ENCODE assay signal across 8 cellular contexts in the genomic region with DNA sequence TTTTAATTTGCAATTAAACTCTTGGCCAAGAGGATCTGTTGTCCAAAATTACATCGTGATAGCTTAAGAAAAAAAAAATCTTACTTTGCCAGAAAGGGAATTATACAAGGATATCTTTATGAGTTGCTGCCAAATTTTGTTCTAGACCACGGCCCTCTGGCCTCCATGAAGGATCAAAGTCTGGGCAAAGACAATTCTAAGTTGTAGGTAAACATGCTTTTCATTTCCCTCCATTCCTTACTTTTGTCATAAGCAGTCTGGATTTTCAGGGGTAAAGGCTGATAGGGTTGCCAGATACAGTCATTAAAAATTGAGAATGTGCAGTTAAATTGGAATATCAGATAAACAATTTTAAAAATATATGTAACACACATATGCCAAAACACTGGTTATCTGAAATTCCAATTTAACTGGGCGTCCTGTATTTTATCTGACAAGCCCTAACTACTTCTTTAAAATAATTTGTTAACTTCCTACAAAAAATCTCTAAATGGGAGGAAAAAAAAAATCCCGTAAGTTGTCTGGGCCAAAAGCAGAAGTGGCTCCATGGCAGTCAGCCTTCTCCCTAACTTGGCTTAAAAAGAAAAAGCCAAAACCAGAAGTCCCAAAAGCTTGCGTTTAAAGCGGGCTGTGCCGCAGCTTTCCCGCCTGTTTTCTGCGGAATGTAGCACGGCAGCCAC.
A peak's percentile ranks its signal among the peaks of the same experiment; 100 is the strongest.
DNase-seq lines count a peak whose midpoint lies in the region; ATAC-seq and TF ChIP-seq lines count a peak whose summit lies in the region.

No MANE protein-coding gene starts in this region.

- no peaks in the 10 kb centered on the region for H3K27me3 Mint-ChIP-seq in naive B cell

- peak overlapping the region; percentile 98 for H3K27ac ChIP-seq in HUES6 (ENCODE audit: low read depth, low read length)
- peak overlapping the region; percentile 98 for H3K27ac ChIP-seq in mammary epithelial cell (ENCODE audit: insufficient read depth, low read depth, low read length)

- no peak for TF ChIP-seq CTCF in AG10803 (conservative IDR thresholded peaks at IDR 0.05; ENCODE audit: low read length)
- no peak for TF ChIP-seq CTCF in mammary epithelial cell (conservative IDR thresholded peaks at IDR 0.05 in 1 of 2, IDR thresholded peaks at IDR 0.05 in 1 of 2; ENCODE audit: extremely low read depth in 1 of 2, insufficient read depth in 1 of 2, low read depth in 1 of 2, low read length in 2 of 2)

- H2AFZ ChIP-seq in mammary epithelial cell (ENCODE audit: low read depth, low read length): peak overlapping the region; percentile 93

- H3K4me3 Mint-ChIP-seq in naive B cell: peak overlapping the region; percentile 85 to 100 (median 94)

- H3K4me2 ChIP-seq in mammary epithelial cell (ENCODE audit: insufficient read depth, low read depth, low read length): peak overlapping the region; percentile 95

- in situ Hi-C loops in mammary epithelial cell (cut with MboI; ENCODE audit: low sequenced_read_pairs in 2 of 2): loop anchor here in 1 of 2 donors (5.0 to 10.0 kb wide), 2 partner anchors 123 to 190 kb away; no protein-coding TSS in a partner anchor

- intact Hi-C loops in mammary epithelial cell (cut with micrococcal nuclease): loop anchor here (2.0 to 5.0 kb wide), 4 partner anchors 19 to 465 kb away; no protein-coding TSS in a partner anchor

- H3K36me3 ChIP-seq in HUES6 (ENCODE audit: control insufficient read depth, insufficient read depth, low read length) (no peaks in the 10 kb centered on the region), mammary epithelial cell (ENCODE audit: insufficient read depth, low read length) (no peaks in the 10 kb centered on the region)

- H3K27ac Mint-ChIP-seq in naive B cell: peak overlapping the region; percentile 99 to 100 (median 100)

- BruUV-seq in mammary epithelial cell (replicated peaks; lab: Mats Ljungman, UMichigan): TSS peak; percentile 49

- WGBS in mammary epithelial cell (ENCODE audit: low coverage, missing lambda C conversion rate): 20% methylated on average over 9 of the region's 10 CpGs

- peak overlapping the region; percentile 84 for H3K4me3 ChIP-seq in AG10803 (ENCODE audit: low read length)
- peak overlapping the region; percentile 81 for H3K4me3 ChIP-seq in HUES6 (ENCODE audit: low read depth, low read length)
- H3K4me3 ChIP-seq in mammary epithelial cell (replicated peaks in 1 of 3; ENCODE audit: insufficient read depth in 1 of 3, low read depth in 2 of 3, low read length in 3 of 3): peak overlapping the region; percentile 69 to 90 (median 89)

- ATAC-seq in naive B cell (ENCODE audit: low read depth in 2 of 2) (no peak), GM19328 (IDR thresholded peaks at IDR 0.05; ENCODE audit: unreplicated experiment) (no peak)

- CTCF ChIA-PET in mammary epithelial cell (lab: Charles Lee; ENCODE audit: low non-redundant PET): interaction anchor here (1.3 kb wide), 1 partner anchor 20 kb away, joined by 5 read pairs; no protein-coding TSS in a partner anchor

- dilution Hi-C loops in mammary epithelial cell (cut with HindIII; ENCODE audit: low sequenced_read_pairs): loop anchor here (10.0 kb wide), 1 partner anchor 183 kb away; no protein-coding TSS in a partner anchor

- H3K9me3 ChIP-seq in HUES6 (ENCODE audit: control insufficient read depth, insufficient read depth, low read depth, low read length): no peaks in the 10 kb centered on the region
- H3K9me3 ChIP-seq in mammary epithelial cell (replicated peaks; ENCODE audit: insufficient read depth, low read length): no peaks in the 10 kb centered on the region

- peaks cover 17 to 46% (median 32%) of the 10 kb centered on the region in 3 donors for H3K4me1 Mint-ChIP-seq in naive B cell

- no peaks in the 10 kb centered on the region for H4K20me1 ChIP-seq in mammary epithelial cell (ENCODE audit: insufficient read depth, low read length)

- H3K27me3 ChIP-seq in HUES6 (ENCODE audit: control insufficient read depth, insufficient read depth, low read length) (no peaks in the 10 kb centered on the region), mammary epithelial cell (ENCODE audit: insufficient read depth, low read length) (no peaks in the 10 kb centered on the region)

- H3K36me3 Mint-ChIP-seq in naive B cell: peaks cover 0 to 4% of the 10 kb centered on the region in 2 donors

- no peak for DNase-seq in AG10803 (ENCODE audit: low read depth)
- DNase-seq in mammary epithelial cell: no peak
- DNase-seq in naive B cell: no peak
- no peak for DNase-seq in stimulated activated CD4-positive, alpha-beta T cell treated with anti-CD3 and anti-CD28 coated beads, Interleukin-12 subunit alpha, Interleukin-12 subunit beta, amount 100 ng/mL, for 4 hours
- DNase-seq in activated gamma-delta T cell (lab: John Stamatoyannopoulos, UW): no peak
- DNase-seq in SHP77 (lab: John Stamatoyannopoulos, UW): no peak

- H3K9me3 Mint-ChIP-seq in naive B cell: no peaks in the 10 kb centered on the region

- H3K4me1 ChIP-seq in HUES6 (ENCODE audit: control insufficient read depth, insufficient read depth, low read length) (peaks cover 36% of the 10 kb centered on the region), mammary epithelial cell (ENCODE audit: insufficient read depth, low read length) (peaks cover 15% of the 10 kb centered on the region)

- peaks cover 46% of the 10 kb centered on the region for H3K79me2 ChIP-seq in mammary epithelial cell (ENCODE audit: insufficient read depth, low read length)

- peak overlapping the region; percentile 100 for H3K9ac ChIP-seq in HUES6 (ENCODE audit: low read length)
- H3K9ac ChIP-seq in mammary epithelial cell (ENCODE audit: insufficient read depth, low read length): peak overlapping the region; percentile 97
